ENCODE assay signal across 20 cellular contexts in the genomic region with DNA sequence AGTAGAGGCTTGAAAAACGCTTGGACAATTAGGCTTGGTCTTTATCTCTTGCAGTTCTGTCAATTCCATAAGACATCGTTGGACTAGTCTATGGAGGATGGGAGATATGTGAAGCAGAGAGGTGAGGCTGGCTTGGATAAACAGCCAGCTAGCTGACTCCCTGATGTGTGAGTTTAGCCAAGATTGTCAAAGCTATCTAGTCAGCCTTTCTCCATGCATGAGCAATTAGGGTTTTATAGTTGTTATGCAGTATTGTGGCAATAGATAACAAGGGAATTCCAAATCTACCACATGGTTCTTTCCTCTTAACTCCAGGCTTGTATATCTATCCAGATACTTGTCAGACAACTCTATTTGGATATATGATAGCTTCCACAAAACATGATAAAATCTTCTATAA.
"Had no signal": no experiment of that assay in that cellular context is flagged by ENCODE, and none has a peak within 500 bp of the region (broad histone marks: within the 10 kb centered on the region; RNA-seq: fewer than 3 reads in every experiment).

No MANE protein-coding gene starts in this region.

- H3K4me1 ChIP-seq: left ventricle myocardium inferior, psoas muscle, right atrium auricular region, right lobe of liver, suprapubic skin, tibial artery, uterus had no signal

- H3K27ac ChIP-seq: left ventricle myocardium inferior, parathyroid adenoma, psoas muscle, right atrium auricular region, right lobe of liver, skin epidermis, suprapubic skin, thoracic aorta, tibial artery, uterus had no signal

- ATAC-seq: mucosa of descending colon; naive thymus-derived CD8-positive, alpha-beta T cell; psoas muscle; right lobe of liver; stimulated activated effector memory CD8-positive, alpha-beta T cell treated with anti-CD3 and anti-CD28 coated beads, Interleukin-12 subunit alpha, Interleukin-12 subunit beta, amount 100 ng/mL, for 72 hours had no signal

- H3K9me3 ChIP-seq: left ventricle myocardium inferior, mucosa of descending colon, psoas muscle, right atrium auricular region, right lobe of liver, suprapubic skin, thoracic aorta, tibial artery, uterus had no signal

- H3K36me3 ChIP-seq: left ventricle myocardium inferior, right atrium auricular region, right lobe of liver, suprapubic skin, thoracic aorta, tibial artery, uterus had no signal

- H3K4me3 ChIP-seq: left ventricle myocardium inferior, mucosa of descending colon, psoas muscle, right atrium auricular region, right lobe of liver, skin epidermis, suprapubic skin, thoracic aorta, tibial artery, uterus had no signal

- DNase-seq: head of caudate nucleus; hippocampal formation; left ventricle myocardium inferior; midbrain; mucosa of descending colon; naive thymus-derived CD8-positive, alpha-beta T cell; nucleus accumbens; psoas muscle; right lobe of liver; stimulated activated CD4-positive, alpha-beta T cell treated with anti-CD3 and anti-CD28 coated beads, Interleukin-4, amount 100 ng/mL, for 24 hours; stimulated activated naive CD4-positive, alpha-beta T cell; tibial artery; trophoblast cell; uterus had no signal

- H3K27me3 ChIP-seq: right atrium auricular region, right lobe of liver, suprapubic skin, tibial artery, uterus had no signal
